Comparison of ENCODE assay signal across 11 cellular contexts in genomic region chr1:118905671-118906070, GRCh38.
"Had no signal": no experiment of that assay in that cellular context is flagged by ENCODE, and none has a peak within 500 bp of the region (broad histone marks: within the 10 kb centered on the region; RNA-seq: fewer than 3 reads in every experiment).

No MANE protein-coding gene starts in this region.

- DNase-seq: GOT3, H7, H9, HCEC 1CT, HFFc6 had no signal

- H3K27ac ChIP-seq: GM23248 had no signal

- H3K4me2 ChIP-seq: GM23338 had no signal

- H3K9me3 Mint-ChIP-seq: GM23338, H9, HFFc6 had no signal

- H3K4me1 Mint-ChIP-seq: GM23338, H9 had no signal

- ATAC-seq: GM23338, HCT116 had no signal

- H3K36me3 ChIP-seq: HAP-1 had no signal

- H3K27ac Mint-ChIP-seq: GM23338, H9, HFFc6 had no signal

- H3K4me3 Mint-ChIP-seq: GM23338, H9, HFFc6 had no signal

- H3K9ac ChIP-seq: GM23248 had no signal

- H3K4me1 ChIP-seq: HAP-1 had no signal

- H3K9me3 ChIP-seq: HAP-1 had no signal

- H2AFZ ChIP-seq: GM23248 had no signal

- H3K4me3 ChIP-seq: GM23248, GM23338, HAP-1 had no signal

- FAIRE-seq: H1, H54 had no signal
